ENCODE assay signal across 11 cellular contexts in genomic region chrX:39307488-39307887, GRCh38.
"Had no signal": no experiment of that assay in that cellular context is flagged by ENCODE, and none has a peak within 500 bp of the region (broad histone marks: within the 10 kb centered on the region; RNA-seq: fewer than 3 reads in every experiment).

No MANE protein-coding gene starts in this region.

- H3K27ac Mint-ChIP-seq: neural progenitor cell had no signal

- H3K9me3 ChIP-seq: ovary had no signal

- H3K4me3 Mint-ChIP-seq: neural progenitor cell had no signal

- H3K36me3 Mint-ChIP-seq: neural progenitor cell had no signal

- H3K36me3 ChIP-seq: heart left ventricle, neural progenitor cell, ovary, tibial nerve had no signal

- DNase-seq: activated naive CD4-positive, alpha-beta T cell treated with Interleukin-2 at 50 U/mL for 16 hours; anterior cingulate cortex; heart left ventricle; mesendoderm; ovary; SHP77 treated with DMSO at 0.1 percent for 48 hours; stimulated activated CD4-positive, alpha-beta T cell treated with anti-CD3 and anti-CD28 coated beads, Interleukin-15, amount 100 ng/mL, for 24 hours; stimulated activated CD4-positive, alpha-beta T cell treated with anti-CD3 and anti-CD28 coated beads, Interleukin-4, amount 100 ng/mL, for 24 hours had no signal

- H3K27ac ChIP-seq: neural progenitor cell, ovary, tibial nerve had no signal

- ATAC-seq: activated CD4-positive, CD25-positive, alpha-beta regulatory T cell treated with anti-CD3 and anti-CD28 coated beads, Interleukin-2, amount 50 U/mL, for 24 hours had no signal

- H3K27me3 ChIP-seq: neural progenitor cell, ovary, tibial nerve had no signal

- H3K4me1 ChIP-seq: neural progenitor cell had no signal

- H3K4me3 ChIP-seq: heart left ventricle, neural progenitor cell, ovary, tibial nerve had no signal
